25 cellular contexts compared by ENCODE assay signal in the genomic region with DNA sequence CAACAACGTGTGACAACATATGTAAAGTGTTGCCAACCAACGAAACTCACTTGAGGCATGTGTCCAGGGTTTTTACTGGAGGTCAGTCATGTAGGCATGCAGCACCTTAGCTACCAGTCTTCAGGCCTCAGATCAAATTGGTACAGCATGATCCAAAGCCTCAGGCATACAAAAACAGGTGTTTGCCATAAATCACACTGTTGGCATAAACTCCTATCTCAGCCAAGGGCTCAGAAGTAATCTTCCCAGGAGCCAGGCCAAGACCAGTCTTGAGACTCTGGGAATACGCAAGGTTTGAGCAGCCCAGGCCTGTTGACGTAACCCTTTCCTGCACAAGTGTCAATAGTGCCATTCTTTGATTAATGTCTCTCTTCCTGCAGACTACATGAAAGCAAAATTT.
DNase-seq lines count a peak whose midpoint lies in the region; ATAC-seq, FAIRE-seq and TF ChIP-seq lines count a peak whose summit lies in the region.
"Had no signal": no experiment of that assay in that cellular context is flagged by ENCODE, and none has a peak within 500 bp of the region (broad histone marks: within the 10 kb centered on the region; RNA-seq: fewer than 3 reads in every experiment).

No MANE protein-coding gene starts in this region.

- no peak for TF ChIP-seq POLR2A in prostate gland (IDR thresholded peaks at IDR 0.05)

- H3K4me3 ChIP-seq in prostate gland = no peak overlapping the region
- H3K4me3 ChIP-seq in small intestine (ENCODE audit: low read depth in 1 of 2, low read length in 2 of 2) = no peak overlapping the region
- H3K4me3 ChIP-seq: BLaER1, MG63, SJSA1 had no signal

- H3K27me3 ChIP-seq in prostate gland (replicated peaks; ENCODE audit: insufficient read depth) (no peaks in the 10 kb centered on the region), small intestine (ENCODE audit: control insufficient read depth in 2 of 2, insufficient read depth in 2 of 2, low read length in 2 of 2) (no peaks in the 10 kb centered on the region)
- H3K27me3 ChIP-seq: BLaER1, MG63, SJSA1 had no signal

- in situ Hi-C loops in ACHN (cut with HindIII; ENCODE audit: low pct_ligation_motif_present, low pct_unique_long_range_greater_than_20kb, low sequenced_read_pairs) = no loop called here

- intact Hi-C loops in prostate gland (cut with DNase I) = no loop called here

- peak; percentile 85 for DNase-seq in LHCN-M2 (ENCODE audit: low read depth)
- DNase-seq in NCI-H226 = peak; percentile 15
- DNase-seq in dermis blood vessel endothelial cell = peak; percentile 39
- DNase-seq in prostate gland (ENCODE audit: low spot score) = peak; percentile 33
- no peak for DNase-seq in NCI-H524 (lab: John Stamatoyannopoulos, UW)
- no peak for DNase-seq in small intestine
- DNase-seq in ACHN = no peak
- DNase-seq: Caco-2; CD4-positive, alpha-beta T cell; DMS153; GOT3; HCEC 1CT; MG63; NCI-H1436; NCI-H187 treated with DMSO at 0.1 percent for 48 hours; NCI-H2107; NCI-H510A; NCI-H774; OCI-M1 had no signal

- no peak for TF ChIP-seq CTCF in prostate gland (IDR thresholded peaks at IDR 0.05)

- H3K27ac ChIP-seq in prostate gland = no peak overlapping the region
- no peak overlapping the region for H3K27ac ChIP-seq in small intestine (ENCODE audit: low read depth in 1 of 2, low read length in 1 of 2)
- H3K27ac ChIP-seq: BLaER1, KMS-11, SJSA1 had no signal

- H3K4me1 ChIP-seq in prostate gland (replicated peaks) (no peaks in the 10 kb centered on the region), small intestine (ENCODE audit: control insufficient read depth in 2 of 2, insufficient read depth in 1 of 2, low read depth in 1 of 2, low read length in 1 of 2) (no peaks in the 10 kb centered on the region)
- H3K4me1 ChIP-seq: BLaER1, Caco-2, SJSA1 had no signal

- 28% methylated on average over 4 of the region's 4 CpGs for WGBS in prostate gland
- WGBS in small intestine, 3 donors = 62 to 81% (median 64%) methylated on average over 4 of the region's 4 CpGs

- ATAC-seq in HG03280 (IDR thresholded peaks at IDR 0.05; ENCODE audit: unreplicated experiment) = no peak

- H3K9me3 ChIP-seq in prostate gland = no peaks in the 10 kb centered on the region
- H3K9me3 ChIP-seq in small intestine (ENCODE audit: control insufficient read depth, low read depth) = peaks cover 1% of the 10 kb centered on the region
- H3K9me3 ChIP-seq: MG63, SJSA1 had no signal

- H3K36me3 ChIP-seq in prostate gland (no peaks in the 10 kb centered on the region), small intestine (ENCODE audit: control insufficient read depth in 2 of 2, insufficient read depth in 2 of 2, low read length in 2 of 2) (no peaks in the 10 kb centered on the region)
- H3K36me3 ChIP-seq: MG63, SJSA1 had no signal

- FAIRE-seq in small intestine (lab: Jason Lieb, UNC) = no peak
- FAIRE-seq: G401.6, GM12892 had no signal

Comparison
In these comparisons a context has a peak if more than half of its experiments do, and no peak if none do; other contexts are left out.
1. DNase-seq: peak in LHCN-M2 (single experiment), NCI-H226 (single experiment), dermis blood vessel endothelial cell (single experiment) and prostate gland (single experiment); none in NCI-H524 (0 of 2), small intestine (single experiment) and ACHN (single experiment).